32 cellular contexts compared by ENCODE assay signal in the genomic region with DNA sequence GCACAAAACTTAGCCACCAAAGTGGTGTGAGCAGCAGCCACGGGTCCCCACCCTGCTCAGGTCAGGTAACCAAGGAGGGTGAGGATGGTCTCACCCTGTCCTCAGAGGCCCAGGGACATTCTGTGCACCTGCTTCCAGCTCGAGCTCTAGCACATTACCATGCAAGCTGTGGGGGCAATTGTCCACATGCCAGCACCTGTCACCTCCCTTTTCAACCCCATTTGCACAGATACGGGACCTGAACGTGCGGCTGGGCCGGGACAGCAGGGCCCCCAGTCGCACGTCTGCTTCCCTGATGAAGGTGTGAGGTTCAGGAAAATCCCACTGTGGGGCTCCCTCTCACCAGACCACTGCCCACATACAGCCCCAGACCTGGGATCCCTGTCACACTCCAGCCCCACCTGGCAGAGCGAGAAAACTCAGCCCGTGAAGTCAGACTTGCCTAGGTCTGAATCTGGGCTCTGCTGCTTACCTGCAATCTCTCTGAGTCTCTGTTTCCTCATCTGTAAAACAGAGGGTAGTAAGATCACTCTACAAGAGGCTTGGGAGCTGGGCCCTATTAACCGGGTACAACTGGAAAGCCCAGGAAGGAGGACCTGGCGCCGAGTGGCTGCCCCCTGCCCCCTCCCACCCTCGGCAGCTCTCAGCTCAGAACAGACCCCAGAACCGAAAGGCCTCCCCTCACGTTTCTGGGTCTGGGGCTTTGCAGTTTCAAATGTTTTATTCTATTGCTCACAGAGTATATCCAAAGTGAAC. TPM values are rescaled to one million over a fixed set of nuclear protein-coding genes. Genes with fewer than 3 reads are reported as not detected.
"Had no signal": no experiment of that assay in that cellular context is flagged by ENCODE, and none has a peak within 500 bp of the region (broad histone marks: within the 10 kb centered on the region; RNA-seq: fewer than 3 reads in every experiment).

No MANE protein-coding gene starts in this region.

- H3K4me1 ChIP-seq: breast epithelium had no signal

- H3K9me3 Mint-ChIP-seq: activated naive CD4-positive, alpha-beta T cell treated with anti-CD3 and anti-CD28 coated beads, Interleukin-2, amount 50 U/mL, for 72 hours; activated T-cell treated with anti-CD3 and anti-CD28 coated beads, Interleukin-2, amount 50 U/mL, for 4 hours; activated T-helper 2 cell treated with anti-CD3 and anti-CD28 coated beads, Interferon-gamma antibody, Interleukin-2, Interleukin-4, amounts not matched to agents 10 μg/mL and 5 μg/mL and 100 μg/mL, durations not matched to agents 14 hours and 24 hours and 36 hours; natural killer cell treated with Interleukin-12 subunit alpha and Interleukin-12 subunit beta and Interleukin-15 and Interleukin-18, amount 100 ng/mL, for 72 hours; T-helper 1 cell treated with Interleukin-12 subunit alpha and Interleukin-12 subunit beta and Interleukin-4 antibody, amounts not matched to agents 30 μg/mL and 1 μg/mL, for 36 hours had no signal

- H3K27ac Mint-ChIP-seq: activated naive CD4-positive, alpha-beta T cell treated with anti-CD3 and anti-CD28 coated beads, Interleukin-2, amount 50 U/mL, for 72 hours; activated T-helper 2 cell treated with anti-CD3 and anti-CD28 coated beads, Interferon-gamma antibody, Interleukin-2, Interleukin-4, amounts not matched to agents 10 μg/mL and 5 μg/mL and 100 μg/mL, durations not matched to agents 14 hours and 24 hours and 36 hours; natural killer cell treated with Interleukin-12 subunit alpha and Interleukin-12 subunit beta and Interleukin-15 and Interleukin-18, amount 100 ng/mL, for 72 hours; stimulated activated naive B cell treated with anti-CD40 and anti-IgM and Interleukin-4, amounts not matched to agents 10 μg/mL and 1 μg/mL and 100 μg/mL, for 72 hours; T-helper 1 cell treated with Interleukin-12 subunit alpha and Interleukin-12 subunit beta and Interleukin-4 antibody, amounts not matched to agents 30 μg/mL and 1 μg/mL, for 36 hours had no signal

- DNase-seq: activated CD4-positive, alpha-beta T cell treated with anti-CD3 and anti-CD28 coated beads for 4 hours; activated CD4-positive, alpha-beta T cell treated with anti-CD3 and anti-CD28 coated beads, Interleukin-2, amount 50 U/mL, for 4 hours; activated naive CD4-positive, alpha-beta T cell; activated T-cell treated with anti-CD3 and anti-CD28 coated beads, Interleukin-2, amount 50 U/mL, for 4 hours; central memory CD4-positive, alpha-beta T cell; esophagus squamous epithelium; foreskin melanocyte; heart right ventricle; left ventricle myocardium inferior; mucosa of descending colon; sigmoid colon; small intestine; stimulated activated CD4-positive, alpha-beta T cell treated with anti-CD3 and anti-CD28 coated beads, Interleukin-4, amount 100 ng/mL, for 4 hours; stimulated activated naive B cell treated with anti-CD40 and anti-IgM and Interleukin-4, amounts not matched to agents 10 μg/mL and 1 μg/mL and 100 μg/mL, for 72 hours; stomach; SW 1271; T-helper 9 cell had no signal

- H3K36me3 ChIP-seq: breast epithelium, esophagus squamous epithelium, heart right ventricle, left ventricle myocardium inferior, ovary, sigmoid colon, stomach, suprapubic skin, tibial artery had no signal

- H3K4me3 Mint-ChIP-seq: activated T-cell treated with anti-CD3 and anti-CD28 coated beads, Interleukin-2, amount 50 U/mL, for 4 hours; natural killer cell treated with Interleukin-12 subunit alpha and Interleukin-12 subunit beta and Interleukin-15 and Interleukin-18, amount 100 ng/mL, for 72 hours; stimulated activated naive B cell treated with anti-CD40 and anti-IgM and Interleukin-4, amounts not matched to agents 10 μg/mL and 1 μg/mL and 100 μg/mL, for 72 hours; T-helper 1 cell treated with Interleukin-12 subunit alpha and Interleukin-12 subunit beta and Interleukin-4 antibody, amounts not matched to agents 30 μg/mL and 1 μg/mL, for 36 hours had no signal

- H3K27me3 Mint-ChIP-seq: natural killer cell treated with Interleukin-12 subunit alpha and Interleukin-12 subunit beta and Interleukin-15 and Interleukin-18, amount 100 ng/mL, for 72 hours; progenitor cell of endocrine pancreas; stimulated activated naive B cell treated with anti-CD40 and anti-IgM and Interleukin-4, amounts not matched to agents 10 μg/mL and 1 μg/mL and 100 μg/mL, for 72 hours had no signal

- H3K4me3 ChIP-seq: breast epithelium, esophagus squamous epithelium, heart right ventricle, left ventricle myocardium inferior, mucosa of descending colon, ovary, sigmoid colon, stomach, suprapubic skin, tibial artery had no signal

- ATAC-seq: activated naive CD4-positive, alpha-beta T cell treated with anti-CD3 and anti-CD28 coated beads, Interleukin-2, amount 50 U/mL, for 72 hours; activated T-cell treated with anti-CD3 and anti-CD28 coated beads, Interleukin-2, amount 50 U/mL, for 4 hours; mucosa of descending colon; stimulated activated naive B cell treated with anti-CD40 and anti-IgM and Interleukin-4, amounts not matched to agents 10 μg/mL and 1 μg/mL and 100 μg/mL, for 72 hours had no signal

- H3K27me3 ChIP-seq: breast epithelium, esophagus squamous epithelium, heart right ventricle, ovary, sigmoid colon, stomach, suprapubic skin, tibial artery had no signal

- H3K9me3 ChIP-seq: breast epithelium, esophagus squamous epithelium, left ventricle myocardium inferior, mucosa of descending colon, ovary, sigmoid colon, stomach, suprapubic skin, tibial artery had no signal

- FAIRE-seq: endometrium, small intestine, TTC549 had no signal

- H3K27ac ChIP-seq: esophagus squamous epithelium, left ventricle myocardium inferior, ovary, sigmoid colon, stomach, suprapubic skin, tibial artery, VCaP had no signal

- H3K36me3 Mint-ChIP-seq: activated naive CD4-positive, alpha-beta T cell treated with anti-CD3 and anti-CD28 coated beads, Interleukin-2, amount 50 U/mL, for 72 hours; natural killer cell treated with Interleukin-12 subunit alpha and Interleukin-12 subunit beta and Interleukin-15 and Interleukin-18, amount 100 ng/mL, for 72 hours had no signal

RNA-seq across cellular contexts. Expression of a gene that starts 7.9 kb away (rescaled TPM):
- total RNA-seq: activated naive CD4-positive, alpha-beta T cell treated with anti-CD3 and anti-CD28 coated beads, Interleukin-2, amount 50 U/mL, for 72 hours; activated T-cell treated with anti-CD3 and anti-CD28 coated beads, Interleukin-2, amount 50 U/mL, for 4 hours; activated T-helper 2 cell treated with anti-CD3 and anti-CD28 coated beads, Interferon-gamma antibody, Interleukin-2, Interleukin-4, amounts not matched to agents 10 μg/mL and 5 μg/mL and 100 μg/mL, durations not matched to agents 14 hours and 24 hours and 36 hours; breast epithelium; glomerular endothelial cell; lung microvascular endothelial cell; natural killer cell treated with Interleukin-12 subunit alpha and Interleukin-12 subunit beta and Interleukin-15 and Interleukin-18, amount 100 ng/mL, for 72 hours; progenitor cell of endocrine pancreas; renal cortical epithelial cell had no signal
